ENCODE assay signal across 23 cellular contexts in genomic region chr1:86640161-86640560, GRCh38.
"Had no signal": no experiment of that assay in that cellular context is flagged by ENCODE, and none has a peak within 500 bp of the region (broad histone marks: within the 10 kb centered on the region; RNA-seq: fewer than 3 reads in every experiment).

No MANE protein-coding gene starts in this region.

- H3K4me3 ChIP-seq: adrenal gland, breast epithelium, lung, smooth muscle cell, stomach, suprapubic skin, tibial nerve had no signal

- ATAC-seq: activated T-helper 17 cell treated with anti-CD3 and anti-CD28 coated beads, Interleukin-2, amount 50 U/mL, for 72 hours; left lobe of liver; sciatic nerve; stimulated activated memory B cell treated with anti-CD40 and anti-IgM and Interleukin-4, amounts not matched to agents 10 μg/mL and 1 μg/mL and 100 μg/mL, for 72 hours; WTC11 had no signal

- DNase-seq: activated naive CD4-positive, alpha-beta T cell; activated T-cell treated with anti-CD3 and anti-CD28 coated beads, Interleukin-2, amount 50 U/mL, for 1 hour; adrenal gland; cerebellar nuclear complex; cortex of kidney; erythroblast; naive B cell; posterior cingulate gyrus; stimulated activated CD4-positive, alpha-beta T cell treated with anti-CD3 and anti-CD28 coated beads, Interleukin-15, amount 100 ng/mL, for 24 hours; stomach; T-helper 9 cell had no signal

- H3K27me3 ChIP-seq: adrenal gland, breast epithelium, stomach, suprapubic skin, tibial nerve had no signal

- H3K36me3 ChIP-seq: adrenal gland, breast epithelium, stomach, suprapubic skin, tibial nerve had no signal

- FAIRE-seq: astrocyte, urothelium cell line had no signal
